In the genomic region with DNA sequence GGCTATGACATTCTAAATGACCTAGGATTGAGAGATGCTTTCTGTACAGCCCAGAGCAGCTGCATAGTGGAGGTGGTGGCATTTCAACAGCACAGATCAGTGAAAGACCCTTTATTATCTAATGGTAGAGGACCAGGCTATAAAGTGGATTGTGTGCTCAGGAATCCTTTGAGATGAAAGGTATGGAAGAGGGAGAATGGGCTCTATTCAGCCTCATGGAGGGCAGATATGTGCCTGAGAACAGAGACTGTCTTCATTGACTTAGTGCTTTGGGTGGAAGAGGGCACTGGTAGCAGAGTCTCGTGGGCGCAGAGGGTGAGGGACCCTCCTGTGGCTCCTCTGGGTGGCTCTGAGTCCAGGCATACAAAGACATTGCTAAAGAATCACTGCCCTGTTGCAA, we compare ENCODE assay signal across 30 cellular contexts.
"Had no signal": no experiment of that assay in that cellular context is flagged by ENCODE, and none has a peak within 500 bp of the region (broad histone marks: within the 10 kb centered on the region; RNA-seq: fewer than 3 reads in every experiment).

No MANE protein-coding gene starts in this region.

- H3K27ac ChIP-seq: adrenal gland, ascending aorta, body of pancreas, brain microvascular endothelial cell, breast epithelium, cardiac muscle cell had no signal

- H3K4me1 ChIP-seq: adrenal gland, ascending aorta, body of pancreas, breast epithelium had no signal

- H3K9me3 ChIP-seq: adrenal gland, ascending aorta, body of pancreas, breast epithelium had no signal

- ATAC-seq: activated naive CD4-positive, alpha-beta T cell treated with anti-CD3 and anti-CD28 coated beads, Interleukin-2, amount 50 U/mL, for 72 hours; activated naive CD8-positive, alpha-beta T cell treated with anti-CD3 and anti-CD28 coated beads, Interleukin-2, amount 50 U/mL, for 24 hours; activated T-cell treated with anti-CD3 and anti-CD28 coated beads, Interleukin-2, amount 50 U/mL, for 4 hours; activated T-cell treated with anti-CD3 and anti-CD28 coated beads, Interleukin-2, amount 50 U/mL, for 72 hours; activated T-helper 17 cell treated with anti-CD3 and anti-CD28 coated beads, Interleukin-2, amount 50 U/mL, for 72 hours; body of pancreas had no signal

- H3K4me3 ChIP-seq: adrenal gland, ascending aorta, body of pancreas, breast epithelium, cardiac muscle cell had no signal

- DNase-seq: activated effector memory CD4-positive, alpha-beta T cell treated with anti-CD3 and anti-CD28 coated beads, Interleukin-2, amount 50 U/mL, for 16 hours; activated effector memory CD4-positive, alpha-beta T cell treated with Interleukin-2 at 50 U/mL for 16 hours; activated gamma-delta T cell; activated gamma-delta T cell treated with Interleukin-2 at 50 U/mL for 16 hours; activated naive CD4-positive, alpha-beta T cell; activated naive CD4-positive, alpha-beta T cell treated with anti-CD3 and anti-CD28 coated beads for 36 hours; activated naive CD4-positive, alpha-beta T cell treated with anti-CD3 and anti-CD28 coated beads, Interleukin-2, amount 10 ng/mL, durations not matched to agents 7 days and 5 days; activated naive CD4-positive, alpha-beta T cell treated with anti-CD3 and anti-CD28 coated beads, Interleukin-2, amount 50 U/mL, for 16 hours; activated naive CD4-positive, alpha-beta T cell treated with Interleukin-2 at 50 U/mL for 16 hours; activated naive CD8-positive, alpha-beta T cell treated with anti-CD3 and anti-CD28 coated beads for 36 hours; activated naive CD8-positive, alpha-beta T cell treated with anti-CD3 and anti-CD28 coated beads, Interleukin-2, amount 10 ng/mL, durations not matched to agents 7 days and 5 days; activated naive CD8-positive, alpha-beta T cell treated with anti-CD3 and anti-CD28 coated beads, Interleukin-2, amount 50 U/mL, for 24 hours; activated T-cell treated with anti-CD3 and anti-CD28 coated beads, Interleukin-2, amount 50 U/mL, for 1 hour; activated T-cell treated with anti-CD3 and anti-CD28 coated beads, Interleukin-2, amount 50 U/mL, for 24 hours; activated T-cell treated with anti-CD3 and anti-CD28 coated beads, Interleukin-2, amount 50 U/mL, for 4 hours; activated T-cell treated with anti-CD3 and anti-CD28 coated beads, Interleukin-2, amount 50 U/mL, for 48 hours; activated T-cell treated with anti-CD3 and anti-CD28 coated beads, Interleukin-2, amount 50 U/mL, for 72 hours; adrenal gland; amniotic stem cell; amygdala; body of pancreas; caudate nucleus; central memory CD4-positive, alpha-beta T cell; cerebellar nuclear complex had no signal

- H3K27me3 ChIP-seq: adrenal gland, ascending aorta, body of pancreas, brain microvascular endothelial cell, breast epithelium, cardiac muscle cell had no signal

- H3K36me3 ChIP-seq: adrenal gland, ascending aorta, brain microvascular endothelial cell, breast epithelium, cardiac muscle cell had no signal
